In genomic region chr1:35640380-35641232, GRCh38 we compare ENCODE assay signal across 8 cellular contexts. TPM values are rescaled to one million over a fixed set of nuclear protein-coding genes. Genes with fewer than 3 reads are reported as not detected.
DNase-seq lines count a peak whose midpoint lies in the region; ATAC-seq and TF ChIP-seq lines count a peak whose summit lies in the region.

No MANE protein-coding gene starts in this region.

- CTCF ChIA-PET in RWPE1 (lab: Yijun Ruan, JAX), result interaction anchor here (0.9 kb wide), 1 partner anchor 881 kb away, joined by 3 read pairs; the partner anchor contains the start of gene GJB4

- peaks cover 0 to 3% (median 0%) of the 10 kb centered on the region in 3 donors for H3K27me3 ChIP-seq in psoas muscle (ENCODE audit: insufficient read depth in 3 of 3, low read length in 2 of 3)

- peak; percentile 50 for DNase-seq in DMS 273 (lab: John Stamatoyannopoulos, UW; ENCODE audit: unreplicated experiment)
- no peak for DNase-seq in DMS 273 treated with DMSO at 0.1 percent for 48 hours (lab: John Stamatoyannopoulos, UW)
- no peak for DNase-seq in RWPE1 (ENCODE audit: low spot score)
- DNase-seq in erythroblast (lab: John Stamatoyannopoulos, UW), result peak; percentile 55 to 66
- DNase-seq in psoas muscle, result no peak
- DNase-seq in NCI-H2171 treated with DMSO at 0.1 percent for 48 hours (lab: John Stamatoyannopoulos, UW), result no peak
- DNase-seq in NCI-H2196 (lab: John Stamatoyannopoulos, UW; ENCODE audit: unreplicated experiment), result no peak

- ATAC-seq in psoas muscle (peak in 2 of 4 donors; percentile 6 to 36), GM19467 (IDR thresholded peaks at IDR 0.05; ENCODE audit: unreplicated experiment) (no peak)

- TF ChIP-seq CTCF in RWPE1 (conservative IDR thresholded peaks at IDR 0.05; ENCODE audit: low read depth) (no peak), psoas muscle (IDR thresholded peaks at IDR 0.05) (no peak)

- POLR2A ChIA-PET in RWPE1 (lab: Yijun Ruan, JAX; ENCODE audit: low non-redundant PET), result no interaction called here

- peaks cover 0 to 8% of the 10 kb centered on the region in 2 donors for H3K36me3 ChIP-seq in psoas muscle (ENCODE audit: insufficient read depth in 1 of 2, low read depth in 1 of 2)

- H3K9me3 ChIP-seq in psoas muscle, result no peaks in the 10 kb centered on the region

- no peak for TF ChIP-seq POLR2A in erythroblast (IDR thresholded peaks at IDR 0.05; ENCODE audit: low read length)

- H3K27ac ChIP-seq in RWPE1, result peak overlapping the region; percentile 92
- peak overlapping the region; percentile 95 for H3K27ac ChIP-seq in psoas muscle

- peak overlapping the region; percentile 96 for H3K4me3 ChIP-seq in psoas muscle

- peaks cover 34% of the 10 kb centered on the region for H3K4me1 ChIP-seq in psoas muscle

- 16 to 20% (median 18%) methylated on average over 29 of the region's 29 CpGs for WGBS in psoas muscle, 3 donors

- intact Hi-C loops in psoas muscle (cut with DNase I), result loop anchor here (5.0 to 10.0 kb wide), 3 partner anchors 74 to 78 kb away; partner anchors contain the start of gene C1orf216 (in 2 of the 2)

RNA-seq across cellular contexts. Expression of gene PSMB2, which starts 0.7 kb away (rescaled TPM):
- 10 to 100 TPM; 38.6 to 95.1 (median 67.5) TPM for total RNA-seq in psoas muscle
- 100 to 1,000 TPM in 1 of 3 donors, 10 to 100 TPM in 2; 54.1 to 117 (median 94.5) TPM for polyA plus RNA-seq in psoas muscle

Comparison
In these comparisons a context has a peak if more than half of its experiments do, and no peak if none do; other contexts are left out.
1. DNase-seq: peak in DMS 273 (single experiment) and erythroblast (2 of 2); none in DMS 273 treated with DMSO at 0.1 percent for 48 hours (single experiment), RWPE1 (single experiment), psoas muscle (0 of 2), NCI-H2171 treated with DMSO at 0.1 percent for 48 hours (single experiment) and NCI-H2196 (single experiment).